Comparison of ENCODE assay signal across 22 cellular contexts in the genomic region with DNA sequence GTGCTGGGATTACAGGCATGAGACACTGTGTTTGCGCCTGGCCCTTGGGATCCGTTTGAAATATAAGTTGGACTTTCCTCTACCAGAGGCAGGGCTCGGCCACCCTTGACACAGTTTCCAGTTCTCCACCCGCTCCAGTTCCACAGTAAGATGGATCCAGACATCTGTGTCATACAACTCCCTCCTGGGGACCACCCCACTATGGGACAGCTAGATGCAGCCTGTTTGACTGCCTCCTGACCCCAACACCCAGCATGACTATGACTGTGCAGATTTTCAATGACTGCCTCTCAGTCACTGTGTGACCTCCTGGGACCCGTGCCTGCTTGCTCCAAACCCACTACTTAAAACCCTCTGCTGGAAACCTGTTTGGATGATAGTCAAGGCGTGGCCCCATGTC.
"Had no signal": no experiment of that assay in that cellular context is flagged by ENCODE, and none has a peak within 500 bp of the region (broad histone marks: within the 10 kb centered on the region; RNA-seq: fewer than 3 reads in every experiment).

No MANE protein-coding gene starts in this region.

- H3K27ac ChIP-seq: epithelial cell of prostate, heart right ventricle, lower lobe of right lung, neural progenitor cell, prostate gland, suprapubic skin, tibial nerve had no signal

- H3K4me3 ChIP-seq: heart right ventricle, lower lobe of right lung, neural progenitor cell, prostate gland, suprapubic skin, tibial nerve had no signal

- H3K9me3 ChIP-seq: heart right ventricle, lower lobe of right lung, prostate gland, suprapubic skin, tibial nerve had no signal

- H3K4me1 ChIP-seq: neural progenitor cell, prostate gland had no signal

- H3K4me2 ChIP-seq: neural progenitor cell had no signal

- H3K36me3 ChIP-seq: heart right ventricle, lower lobe of right lung, neural progenitor cell, prostate gland, suprapubic skin, tibial nerve had no signal

- H2AFZ ChIP-seq: neural progenitor cell had no signal

- ATAC-seq: activated CD4-positive, alpha-beta T cell treated with anti-CD3 and anti-CD28 coated beads for 36 hours; activated naive CD8-positive, alpha-beta T cell treated with anti-CD3 and anti-CD28 coated beads, Interleukin-2, amount 50 U/mL, for 24 hours; activated T-cell treated with anti-CD3 and anti-CD28 coated beads, Interleukin-2, amount 50 U/mL, for 72 hours; lower lobe of right lung had no signal

- DNase-seq: activated B cell treated with CpG ODN at 0.5 μM for 24 hours; activated CD4-positive, alpha-beta T cell treated with anti-CD3 and anti-CD28 coated beads for 36 hours; activated CD4-positive, alpha-beta T cell treated with anti-CD3 and anti-CD28 coated beads, Interleukin-2, amount 50 U/mL, for 48 hours; activated CD8-positive, alpha-beta memory T cell treated with anti-CD3 and anti-CD28 coated beads, Interleukin-2, amount 50 U/mL, for 48 hours; activated effector memory CD4-positive, alpha-beta T cell treated with Interleukin-2 at 50 U/mL for 16 hours; activated naive CD4-positive, alpha-beta T cell treated with anti-CD3 and anti-CD28 coated beads, Interleukin-2, amount 10 ng/mL, durations not matched to agents 7 days and 5 days; activated naive CD8-positive, alpha-beta T cell treated with anti-CD3 and anti-CD28 coated beads, Interleukin-2, amount 50 U/mL, for 24 hours; activated T-cell treated with anti-CD3 and anti-CD28 coated beads, Interleukin-2, amount 50 U/mL, for 72 hours; cerebellar nuclear complex; cortex of kidney; heart right ventricle; lower lobe of right lung; naive B cell; stimulated activated CD4-positive, alpha-beta T cell treated with anti-CD3 and anti-CD28 coated beads, Interleukin-12 subunit alpha, Interleukin-12 subunit beta, amount 100 ng/mL, for 4 hours; stimulated activated CD4-positive, alpha-beta T cell treated with anti-CD3 and anti-CD28 coated beads, Interleukin-4, amount 100 ng/mL, for 4 hours; T1000 had no signal

- H3K9ac ChIP-seq: neural progenitor cell had no signal

- FAIRE-seq: keratinocyte had no signal
